In genomic region chr2:47072018-47072691, GRCh38 we compare ENCODE assay signal across 8 cellular contexts.
A peak's percentile ranks its signal among the peaks of the same experiment; 100 is the strongest.
DNase-seq lines count a peak whose midpoint lies in the region; ATAC-seq and TF ChIP-seq lines count a peak whose summit lies in the region.

No MANE protein-coding gene starts in this region.

- H3K4me3 ChIP-seq in breast epithelium (no peak overlapping the region), mammary epithelial cell (replicated peaks in 1 of 3; ENCODE audit: insufficient read depth in 1 of 3, low read depth in 2 of 3, low read length in 3 of 3) (no peak overlapping the region)

- in situ Hi-C loops in mammary epithelial cell (cut with MboI; ENCODE audit: low sequenced_read_pairs in 2 of 2) = no loop called here

- 94% methylated on average over 23 of the region's 28 CpGs for WGBS in mammary epithelial cell (ENCODE audit: low coverage, missing lambda C conversion rate)

- peak overlapping the region; percentile 67 for H3K27ac Mint-ChIP-seq in activated T-helper 1 cell treated with anti-CD3 and anti-CD28 coated beads, Interleukin-12 subunit alpha, Interleukin-12 subunit beta, Interleukin-2, Interleukin-4 antibody, amounts not matched to agents 30 ng/mL and 10 ng/mL and 1 ng/mL, durations not matched to agents 14 hours and 24 hours and 36 hours

- H3K27ac ChIP-seq in breast epithelium (peak overlapping the region; percentile 94 to 97), mammary epithelial cell (ENCODE audit: insufficient read depth, low read depth, low read length) (no peak overlapping the region)

- no peaks in the 10 kb centered on the region for H3K79me2 ChIP-seq in mammary epithelial cell (ENCODE audit: insufficient read depth, low read length)

- TF ChIP-seq CTCF in breast epithelium (IDR thresholded peaks at IDR 0.05) = peak in 1 of 3 donors; percentile 26
- TF ChIP-seq CTCF in mammary epithelial cell (conservative IDR thresholded peaks at IDR 0.05 in 1 of 2, IDR thresholded peaks at IDR 0.05 in 1 of 2; ENCODE audit: extremely low read depth in 1 of 2, insufficient read depth in 1 of 2, low read depth in 1 of 2, low read length in 2 of 2) = no peak

- peaks cover 13% of the 10 kb centered on the region for H3K4me1 Mint-ChIP-seq in activated T-helper 1 cell treated with anti-CD3 and anti-CD28 coated beads, Interleukin-12 subunit alpha, Interleukin-12 subunit beta, Interleukin-2, Interleukin-4 antibody, amounts not matched to agents 30 ng/mL and 10 ng/mL and 1 ng/mL, durations not matched to agents 14 hours and 24 hours and 36 hours (ENCODE audit: low read depth)

- ATAC-seq in left ventricle myocardium superior = peak; percentile 78
- no peak for ATAC-seq in HG02763 (IDR thresholded peaks at IDR 0.05; ENCODE audit: unreplicated experiment)

- intact Hi-C loops in breast epithelium (cut with DNase I; ENCODE audit: low total_unique reads) = no loop called here
- intact Hi-C loops in mammary epithelial cell (cut with micrococcal nuclease) = no loop called here
- intact Hi-C loops in activated T-helper 1 cell treated with anti-CD3 and anti-CD28 coated beads, Interleukin-12 subunit alpha, Interleukin-12 subunit beta, Interleukin-2, Interleukin-4 antibody, amounts not matched to agents 30 ng/mL and 10 ng/mL and 1 ng/mL, durations not matched to agents 14 hours and 24 hours and 36 hours (cut with micrococcal nuclease) = no loop called here
- intact Hi-C loops in left ventricle myocardium superior (cut with micrococcal nuclease) = no loop called here

- H3K4me1 ChIP-seq in breast epithelium (peaks cover 27 to 28% of the 10 kb centered on the region in 2 donors), mammary epithelial cell (ENCODE audit: insufficient read depth, low read length) (peaks cover 56% of the 10 kb centered on the region)

- TF ChIP-seq POLR2A in breast epithelium (IDR thresholded peaks at IDR 0.05) = no peak

- no peak overlapping the region for H2AFZ ChIP-seq in mammary epithelial cell (ENCODE audit: low read depth, low read length)

- H3K9me3 Mint-ChIP-seq in activated T-helper 1 cell treated with anti-CD3 and anti-CD28 coated beads, Interleukin-12 subunit alpha, Interleukin-12 subunit beta, Interleukin-2, Interleukin-4 antibody, amounts not matched to agents 30 ng/mL and 10 ng/mL and 1 ng/mL, durations not matched to agents 14 hours and 24 hours and 36 hours = no peaks in the 10 kb centered on the region

- H3K27me3 ChIP-seq in breast epithelium (no peaks in the 10 kb centered on the region), mammary epithelial cell (ENCODE audit: insufficient read depth, low read length) (no peaks in the 10 kb centered on the region)

- no peaks in the 10 kb centered on the region for H3K27me3 Mint-ChIP-seq in activated T-helper 1 cell treated with anti-CD3 and anti-CD28 coated beads, Interleukin-12 subunit alpha, Interleukin-12 subunit beta, Interleukin-2, Interleukin-4 antibody, amounts not matched to agents 30 ng/mL and 10 ng/mL and 1 ng/mL, durations not matched to agents 14 hours and 24 hours and 36 hours (ENCODE audit: insufficient read depth)

- H3K9ac ChIP-seq in mammary epithelial cell (ENCODE audit: insufficient read depth, low read length) = no peak overlapping the region

- H3K4me2 ChIP-seq in mammary epithelial cell (ENCODE audit: insufficient read depth, low read depth, low read length) = no peak overlapping the region

- dilution Hi-C loops in mammary epithelial cell (cut with HindIII; ENCODE audit: low sequenced_read_pairs) = no loop called here

- H3K9me3 ChIP-seq in breast epithelium (no peaks in the 10 kb centered on the region), mammary epithelial cell (replicated peaks; ENCODE audit: insufficient read depth, low read length) (no peaks in the 10 kb centered on the region)

- no peaks in the 10 kb centered on the region for H4K20me1 ChIP-seq in mammary epithelial cell (ENCODE audit: insufficient read depth, low read length)

- CTCF ChIA-PET in mammary epithelial cell (lab: Charles Lee; ENCODE audit: low non-redundant PET) = no interaction called here

- DNase-seq in breast epithelium (ENCODE audit: low spot score in 2 of 2) = peak in 1 of 2 donors; percentile 57
- DNase-seq in mammary epithelial cell = no peak
- no peak for DNase-seq in activated T-helper 1 cell treated with anti-CD3 and anti-CD28 coated beads, Interleukin-12 subunit alpha, Interleukin-12 subunit beta, Interleukin-2, Interleukin-4 antibody, amounts not matched to agents 30 ng/mL and 10 ng/mL and 1 ng/mL, durations not matched to agents 14 hours and 24 hours and 36 hours (ENCODE audit: low spot score)
- DNase-seq in left ventricle myocardium superior = peak; percentile 90
- DNase-seq in retina = peak; percentile 93
- DNase-seq in iPS-NIHi7 (ENCODE audit: extremely low spot score) = no peak
- no peak for DNase-seq in NAMALWA (ENCODE audit: low spot score)

- H3K36me3 Mint-ChIP-seq in activated T-helper 1 cell treated with anti-CD3 and anti-CD28 coated beads, Interleukin-12 subunit alpha, Interleukin-12 subunit beta, Interleukin-2, Interleukin-4 antibody, amounts not matched to agents 30 ng/mL and 10 ng/mL and 1 ng/mL, durations not matched to agents 14 hours and 24 hours and 36 hours (ENCODE audit: low read depth) = peaks cover 20% of the 10 kb centered on the region

- BruUV-seq in mammary epithelial cell (replicated peaks; lab: Mats Ljungman, UMichigan) = no TSS peak

- H3K36me3 ChIP-seq in breast epithelium = no peaks in the 10 kb centered on the region
- H3K36me3 ChIP-seq in mammary epithelial cell (ENCODE audit: insufficient read depth, low read length) = no peaks in the 10 kb centered on the region

- no peak overlapping the region for H3K4me3 Mint-ChIP-seq in activated T-helper 1 cell treated with anti-CD3 and anti-CD28 coated beads, Interleukin-12 subunit alpha, Interleukin-12 subunit beta, Interleukin-2, Interleukin-4 antibody, amounts not matched to agents 30 ng/mL and 10 ng/mL and 1 ng/mL, durations not matched to agents 14 hours and 24 hours and 36 hours

Comparison
In these comparisons a context has a peak if more than half of its experiments do, and no peak if none do; other contexts are left out.
1. DNase-seq: peak in left ventricle myocardium superior (single experiment) and retina (single experiment); none in mammary epithelial cell (single experiment), activated T-helper 1 cell treated with anti-CD3 and anti-CD28 coated beads, Interleukin-12 subunit alpha, Interleukin-12 subunit beta, Interleukin-2, Interleukin-4 antibody, amounts not matched to agents 30 ng/mL and 10 ng/mL and 1 ng/mL, durations not matched to agents 14 hours and 24 hours and 36 hours (single experiment), iPS-NIHi7 (single experiment) and NAMALWA (single experiment).